ENCODE assay signal across 8 cellular contexts in genomic region chr19:7915250-7916136, GRCh38. TPM values are rescaled to one million over a fixed set of nuclear protein-coding genes. Genes with fewer than 3 reads are reported as not detected.
DNase-seq lines count a peak whose midpoint lies in the region; TF ChIP-seq lines count a peak whose summit lies in the region.
"Had no signal": no experiment of that assay in that cellular context is flagged by ENCODE, and none has a peak within 500 bp of the region (broad histone marks: within the 10 kb centered on the region; RNA-seq: fewer than 3 reads in every experiment).

No MANE protein-coding gene starts in this region.

- H3K4me3 ChIP-seq in Caco-2 (ENCODE audit: low read depth, low read length) (peak overlapping the region; percentile 58), osteoblast (ENCODE audit: insufficient read depth, low read length) (peak overlapping the region; percentile 63), testis (peak overlapping the region in 1 of 2 donors; percentile 21)

- H3K36me3 ChIP-seq in Caco-2 (ENCODE audit: control insufficient read depth, insufficient read depth, low read length) (no peaks in the 10 kb centered on the region), osteoblast (ENCODE audit: insufficient read depth, low read length) (peaks cover 11% of the 10 kb centered on the region), testis (ENCODE audit: low read depth, missing control alignments) (no peaks in the 10 kb centered on the region)

- no peaks in the 10 kb centered on the region for H3K27me3 ChIP-seq in Caco-2 (replicated peaks; ENCODE audit: control insufficient read depth, insufficient read depth, low read length)
- peaks cover 26% of the 10 kb centered on the region for H3K27me3 ChIP-seq in osteoblast (ENCODE audit: insufficient read depth, low read length)
- no peaks in the 10 kb centered on the region for H3K27me3 ChIP-seq in testis

- intact Hi-C loops in Caco-2 (cut with micrococcal nuclease; ENCODE audit: unreplicated experiment): no loop called here
- intact Hi-C loops in dendritic cell treated with granulocyte-macrophage colony-stimulating factor and Interleukin-4, amounts not matched to agents 40 ng/mL and 50 ng/mL, for 4 days (cut with micrococcal nuclease): no loop called here
- intact Hi-C loops in testis (cut with DNase I; ENCODE audit: low total_unique reads): no loop called here

- peaks cover under 1% of the 10 kb centered on the region for H4K20me1 ChIP-seq in osteoblast (ENCODE audit: insufficient read depth, low read length)

- no peaks in the 10 kb centered on the region for H3K79me2 ChIP-seq in osteoblast (ENCODE audit: insufficient read depth, low read length)

- WGBS in testis, 2 donors: 30 to 53% methylated on average over 18 to 22 of the region's 26 CpGs

- H3K9me3 ChIP-seq in Caco-2: no peaks in the 10 kb centered on the region
- no peaks in the 10 kb centered on the region for H3K9me3 ChIP-seq in osteoblast (ENCODE audit: low read depth, low read length)
- no peaks in the 10 kb centered on the region for H3K9me3 ChIP-seq in testis

- H3K4me3 Mint-ChIP-seq in Caco-2 (ENCODE audit: unreplicated experiment): peak overlapping the region; percentile 87
- H3K4me3 Mint-ChIP-seq in dendritic cell treated with granulocyte-macrophage colony-stimulating factor and Interleukin-4, amounts not matched to agents 40 ng/mL and 50 ng/mL, for 4 days: peak overlapping the region; percentile 65

- H3K36me3 Mint-ChIP-seq in Caco-2 (ENCODE audit: insufficient read depth, unreplicated experiment): peaks cover 42% of the 10 kb centered on the region
- peaks cover 39% of the 10 kb centered on the region for H3K36me3 Mint-ChIP-seq in dendritic cell treated with granulocyte-macrophage colony-stimulating factor and Interleukin-4, amounts not matched to agents 40 ng/mL and 50 ng/mL, for 4 days (ENCODE audit: low read depth)

- H3K27ac Mint-ChIP-seq in Caco-2 (ENCODE audit: unreplicated experiment): peak overlapping the region; percentile 42
- H3K27ac Mint-ChIP-seq in dendritic cell treated with granulocyte-macrophage colony-stimulating factor and Interleukin-4, amounts not matched to agents 40 ng/mL and 50 ng/mL, for 4 days: no peak overlapping the region

- H3K4me1 Mint-ChIP-seq in Caco-2 (ENCODE audit: low read depth, unreplicated experiment): peaks cover 7% of the 10 kb centered on the region
- H3K4me1 Mint-ChIP-seq in dendritic cell treated with granulocyte-macrophage colony-stimulating factor and Interleukin-4, amounts not matched to agents 40 ng/mL and 50 ng/mL, for 4 days (ENCODE audit: low read depth): peaks cover 50% of the 10 kb centered on the region

- H3K4me1 ChIP-seq in Caco-2 (peaks cover 9% of the 10 kb centered on the region), osteoblast (ENCODE audit: insufficient read depth, low read length) (peaks cover 11% of the 10 kb centered on the region), testis (peaks cover 13% of the 10 kb centered on the region)

- no peak for TF ChIP-seq EP300 in Ishikawa (IDR thresholded peaks at IDR 0.05; ENCODE audit: borderline replicate concordance)

- no TSS peak for BruUV-seq in Caco-2 (replicated peaks; lab: Mats Ljungman, UMichigan)

- POLR2A ChIA-PET in Caco-2 (lab: Charles Lee): interaction anchor here (0.7 to 1.0 kb wide), 2 partner anchors 12 to 18 kb away, joined by 3 to 6 read pairs; partner anchors contain the start of gene MAP2K7

- H2AFZ ChIP-seq in osteoblast (ENCODE audit: low read length): no peak overlapping the region

- TF ChIP-seq CTCF in Caco-2 (IDR thresholded peaks at IDR 0.05; ENCODE audit: insufficient read depth in 1 of 2, low read depth in 1 of 2, low read length in 1 of 2, severe bottlenecking in 1 of 2, unreplicated experiment in 1 of 2) (no peak), osteoblast (IDR thresholded peaks at IDR 0.05; ENCODE audit: extremely low read depth, low read depth, low read length) (no peak), testis (IDR thresholded peaks at IDR 0.05) (no peak)

- no peak for TF ChIP-seq POLR2A in testis (IDR thresholded peaks at IDR 0.05)

- no peak overlapping the region for H3K27ac ChIP-seq in osteoblast (ENCODE audit: low read depth, low read length)
- no peak overlapping the region for H3K27ac ChIP-seq in testis

- DNase-seq in Caco-2 (no peak), osteoblast (ENCODE audit: insufficient read length, low spot score, missing footprints) (peak; percentile 87), testis (no peak), NCI-H2107 treated with DMSO at 0.1 percent for 48 hours (lab: John Stamatoyannopoulos, UW; ENCODE audit: unreplicated experiment) (no peak), NCI-H2029 (lab: John Stamatoyannopoulos, UW) (no peak)
- DNase-seq: stimulated activated CD4-positive, alpha-beta T cell treated with anti-CD3 and anti-CD28 coated beads, Interleukin-15, amount 100 ng/mL, for 24 hours had no signal

- peak overlapping the region; percentile 61 for H3K4me2 ChIP-seq in osteoblast (ENCODE audit: insufficient read depth, low read length)

- no peak for TF ChIP-seq RAD21 in Ishikawa (IDR thresholded peaks at IDR 0.05; ENCODE audit: low read depth)

- no peaks in the 10 kb centered on the region for H3K9me3 Mint-ChIP-seq in Caco-2 (ENCODE audit: unreplicated experiment)
- H3K9me3 Mint-ChIP-seq in dendritic cell treated with granulocyte-macrophage colony-stimulating factor and Interleukin-4, amounts not matched to agents 40 ng/mL and 50 ng/mL, for 4 days: no peaks in the 10 kb centered on the region

- H3K27me3 Mint-ChIP-seq in Caco-2 (ENCODE audit: insufficient read depth, unreplicated experiment): no peaks in the 10 kb centered on the region
- peaks cover 69% of the 10 kb centered on the region for H3K27me3 Mint-ChIP-seq in dendritic cell treated with granulocyte-macrophage colony-stimulating factor and Interleukin-4, amounts not matched to agents 40 ng/mL and 50 ng/mL, for 4 days

- CTCF ChIA-PET in Caco-2 (lab: Charles Lee): interaction anchor here (1.2 to 3.0 kb wide), 2 partner anchors 12 to 46 kb away, joined by 4 to 14 read pairs; partner anchors contain the start of gene MAP2K7

TF ChIP-seq in Ishikawa, 13 proteins besides CTCF, POLR2A, EP300 and RAD21:
- no peak for TF ChIP-seq EGR1 (IDR thresholded peaks at IDR 0.05)
- no peak for TF ChIP-seq CEBPB (IDR thresholded peaks at IDR 0.05)
- TF ChIP-seq ZBTB7A (IDR thresholded peaks at IDR 0.05; ENCODE audit: low read depth): peak; percentile 0; the same call in 1 of the 2 replicates

RNA-seq across cellular contexts. Expression of gene TGFBR3L, which starts 0.9 kb away (rescaled TPM):
- total RNA-seq in Caco-2 (2022): 9.8 and 10.8 TPM in 2 replicates
- total RNA-seq in osteoblast: under 0.01 TPM in 1 of 2 replicates, not detected in the other
- total RNA-seq in testis: 1 to 10 TPM in 1 of 2 donors, not detected in 1; 2.2 TPM
- 1.2 TPM for polyA plus RNA-seq in testis (ENCODE audit: insufficient read depth, low read depth, low replicate concordance)

RNA-seq across cellular contexts. Expression of gene SNAPC2, which starts 4.6 kb away (rescaled TPM):
- total RNA-seq in Caco-2 (2022) (8.8 and 10.4 TPM in 2 replicates), osteoblast (16.8 and 18.5 TPM in 2 replicates), testis (10 to 100 TPM; 72.5 to 88.6 TPM)
- 51.9 TPM for polyA plus RNA-seq in testis (ENCODE audit: insufficient read depth, low read depth, low replicate concordance)

RNA-seq across cellular contexts. Expression of gene CTXN1, which starts 10.4 kb away (rescaled TPM):
- 7.4 and 9.1 TPM in 2 replicates for total RNA-seq in Caco-2 (2022)
- total RNA-seq in osteoblast: 1.5 and 2.5 TPM in 2 replicates
- 10 to 100 TPM; 40.1 to 67.2 TPM for total RNA-seq in testis
- polyA plus RNA-seq in testis (ENCODE audit: insufficient read depth, low read depth, low replicate concordance): 19.4 TPM

RNA-seq across cellular contexts. Expression of gene MAP2K7, which starts 11.8 kb away (rescaled TPM):
- 37.4 and 42.6 TPM in 2 replicates for total RNA-seq in Caco-2 (2022)
- 12.4 and 14.8 TPM in 2 replicates for total RNA-seq in osteoblast
- total RNA-seq in testis: 10 to 100 TPM; 30.6 to 44.0 TPM
- 34.8 TPM for polyA plus RNA-seq in testis (ENCODE audit: insufficient read depth, low read depth, low replicate concordance)

RNA-seq across cellular contexts. Expression of gene LRRC8E, which starts 27.2 kb away (rescaled TPM):
- 6.5 and 6.7 TPM in 2 replicates for total RNA-seq in Caco-2 (2022)
- 10.5 and 17.4 TPM in 2 replicates for total RNA-seq in osteoblast
- total RNA-seq in testis: 1 to 10 TPM in 1 of 2 donors, under 1 TPM in 1; 0.79 to 1.4 TPM
- polyA plus RNA-seq in testis (ENCODE audit: insufficient read depth, low read depth, low replicate concordance): 0.92 TPM
